8 cellular contexts compared by ENCODE assay signal in the genomic region with DNA sequence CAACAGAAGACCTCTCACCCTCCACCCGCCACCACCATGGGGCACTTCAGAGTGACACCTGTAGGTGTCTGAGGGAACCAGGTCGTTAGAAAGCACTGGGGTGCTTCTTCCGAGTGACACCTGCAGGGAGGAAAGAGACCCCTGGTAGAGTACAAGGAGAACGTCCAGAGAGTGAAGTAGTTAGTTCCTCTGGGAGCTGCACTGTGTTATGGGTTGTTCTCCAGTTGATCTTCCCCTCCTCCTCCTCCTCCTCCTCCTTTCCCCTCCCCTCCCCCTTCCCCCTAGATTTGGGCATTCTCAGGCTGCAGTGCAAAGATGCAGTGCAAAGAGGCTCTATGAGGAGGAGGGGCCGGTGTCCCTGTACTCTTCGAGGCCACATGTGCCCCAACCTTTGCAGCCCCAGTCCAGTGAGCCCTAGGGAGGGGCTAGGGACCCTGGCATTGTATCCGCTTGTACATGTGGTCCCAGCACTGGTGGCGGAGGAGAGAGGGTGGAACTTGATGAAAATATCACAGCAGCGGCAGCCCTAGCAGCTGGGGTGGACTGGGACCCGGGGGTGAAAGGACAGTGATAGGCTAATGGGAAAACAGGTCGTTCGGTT. TPM values are rescaled to one million over a fixed set of nuclear protein-coding genes. Genes with fewer than 3 reads are reported as not detected.
DNase-seq lines count a peak whose midpoint lies in the region; TF ChIP-seq lines count a peak whose summit lies in the region.

No MANE protein-coding gene starts in this region.

- peaks cover 11% of the 10 kb centered on the region for H3K9me3 Mint-ChIP-seq in glutamatergic neuron (ENCODE audit: unreplicated experiment)

- no peaks in the 10 kb centered on the region for H3K9me3 ChIP-seq in WERI-Rb-1 (ENCODE audit: severe bottlenecking)
- no peaks in the 10 kb centered on the region for H3K9me3 ChIP-seq in skeletal muscle tissue (ENCODE audit: control insufficient read depth in 3 of 3, low read length in 3 of 3)

- H3K27ac Mint-ChIP-seq in glutamatergic neuron (ENCODE audit: unreplicated experiment) = peak overlapping the region; percentile 99

- H3K4me3 ChIP-seq in WERI-Rb-1 (ENCODE audit: low read depth, low read length) (peak overlapping the region; percentile 64), skeletal muscle tissue (ENCODE audit: low read length in 3 of 3) (peak overlapping the region; percentile 87 to 92 (median 88))

- DNase-seq in GM13977 (ENCODE audit: low spot score) = no peak
- no peak for DNase-seq in WERI-Rb-1
- no peak for DNase-seq in glutamatergic neuron
- no peak for DNase-seq in CD1c-positive myeloid dendritic cell (ENCODE audit: extremely low spot score)
- DNase-seq in NCI-H345 (lab: John Stamatoyannopoulos, UW) = no peak
- DNase-seq in activated CD8-positive, alpha-beta memory T cell treated with anti-CD3 and anti-CD28 coated beads for 24 hours = no peak
- no peak for DNase-seq in retina

- peak overlapping the region; percentile 97 for H3K4me3 Mint-ChIP-seq in glutamatergic neuron (ENCODE audit: unreplicated experiment)

- peaks cover 29 to 44% (median 30%) of the 10 kb centered on the region in 3 donors for H3K4me1 ChIP-seq in skeletal muscle tissue (ENCODE audit: control insufficient read depth in 3 of 3, insufficient read depth in 3 of 3, low read length in 3 of 3)

- H3K27me3 ChIP-seq in WERI-Rb-1 (ENCODE audit: insufficient read depth, low read depth, severe bottlenecking) (no peaks in the 10 kb centered on the region), skeletal muscle tissue (ENCODE audit: control insufficient read depth in 3 of 3, insufficient read depth in 3 of 3, low read length in 3 of 3) (no peaks in the 10 kb centered on the region)

- peaks cover 35% of the 10 kb centered on the region for H3K4me1 Mint-ChIP-seq in glutamatergic neuron (ENCODE audit: low read depth, unreplicated experiment)

- H3K27ac ChIP-seq in WERI-Rb-1 (peak overlapping the region; percentile 89), skeletal muscle tissue (ENCODE audit: low read depth, low read length) (peak overlapping the region; percentile 90)

- H3K36me3 Mint-ChIP-seq in glutamatergic neuron (ENCODE audit: unreplicated experiment) = no peaks in the 10 kb centered on the region

- H3K27me3 Mint-ChIP-seq in glutamatergic neuron (ENCODE audit: unreplicated experiment) = peaks cover 3% of the 10 kb centered on the region

- peak; percentile 13 for TF ChIP-seq CTCF in GM13977 (IDR thresholded peaks at IDR 0.05; ENCODE audit: extremely low read depth, insufficient read depth, missing control alignments)
- TF ChIP-seq CTCF in WERI-Rb-1 (IDR thresholded peaks at IDR 0.05; ENCODE audit: low read depth, low read length) = peak; percentile 18; the same call in 1 of the 2 replicates
- peak; percentile 17 for TF ChIP-seq CTCF in glutamatergic neuron (IDR thresholded peaks at IDR 0.05; ENCODE audit: partially characterized antibody, unreplicated experiment)

- in situ Hi-C loops in GM13977 (cut with MboI; ENCODE audit: low pct_unique_long_range_greater_than_20kb, low sequenced_read_pairs, unreplicated experiment) = no loop called here

- H3K36me3 ChIP-seq in WERI-Rb-1 (peaks cover 46% of the 10 kb centered on the region), skeletal muscle tissue (ENCODE audit: control insufficient read depth in 3 of 3, insufficient read depth in 3 of 3, low read length in 3 of 3) (peaks cover 46 to 47% (median 46%) of the 10 kb centered on the region in 3 donors)

- peak overlapping the region; percentile 90 to 94 (median 91) for H3K9ac ChIP-seq in skeletal muscle tissue (ENCODE audit: low read depth in 1 of 3, low read length in 3 of 3)

RNA-seq across cellular contexts. Expression of a gene that starts 0.8 kb away (rescaled TPM):
- 124 TPM for total RNA-seq in glutamatergic neuron (ENCODE audit: unreplicated experiment)
- total RNA-seq in skeletal muscle tissue = 49.6 TPM

RNA-seq across cellular contexts. Expression of a gene that starts 26.3 kb away (rescaled TPM):
- total RNA-seq in glutamatergic neuron (ENCODE audit: unreplicated experiment) = 27.5 TPM
- 30.8 TPM for total RNA-seq in skeletal muscle tissue

RNA-seq across cellular contexts. Expression of a gene that starts 27.0 kb away (rescaled TPM):
- total RNA-seq in glutamatergic neuron (ENCODE audit: unreplicated experiment) = not detected
- not detected for total RNA-seq in skeletal muscle tissue

RNA-seq across cellular contexts. Expression of a gene that starts 29.2 kb away (rescaled TPM):
- 104 TPM for total RNA-seq in glutamatergic neuron (ENCODE audit: unreplicated experiment)
- total RNA-seq in skeletal muscle tissue = not detected

RNA-seq across cellular contexts. Expression of a gene that starts 34.7 kb away (rescaled TPM):
- total RNA-seq in glutamatergic neuron (ENCODE audit: unreplicated experiment) = 32.2 TPM
- total RNA-seq in skeletal muscle tissue = 6.3 TPM
